Comparison of ENCODE assay signal across 17 cellular contexts in genomic region chr4:185710487-185710995, GRCh38.
DNase-seq lines count a peak whose midpoint lies in the region; ATAC-seq and TF ChIP-seq lines count a peak whose summit lies in the region.
"Had no signal": no experiment of that assay in that cellular context is flagged by ENCODE, and none has a peak within 500 bp of the region (broad histone marks: within the 10 kb centered on the region; RNA-seq: fewer than 3 reads in every experiment).

No MANE protein-coding gene starts in this region.

- DNase-seq in H9: no peak
- DNase-seq in body of pancreas: peak in 2 of 4 donors; percentile 30 to 53
- DNase-seq in left ventricle myocardium superior: peak; percentile 57
- no peak for DNase-seq in trophoblast cell
- DNase-seq in NCI-H1105 (lab: John Stamatoyannopoulos, UW): no peak
- DNase-seq in NCI-H1930 (lab: John Stamatoyannopoulos, UW): no peak
- DNase-seq in activated CD4-positive, alpha-beta T cell treated with anti-CD3 and anti-CD28 coated beads, Interleukin-2, amount 50 U/mL, for 4 hours: no peak
- no peak for DNase-seq in activated CD8-positive, alpha-beta memory T cell treated with anti-CD3 and anti-CD28 coated beads, Interleukin-2, amount 50 U/mL, for 4 hours
- DNase-seq: ACHN; activated effector memory CD4-positive, alpha-beta T cell treated with anti-CD3 and anti-CD28 coated beads, Interleukin-2, amount 50 U/mL, for 16 hours; CD4-positive, alpha-beta memory T cell; effector CD4-positive, alpha-beta T cell; NCI-H1436; NCI-H524 treated with DMSO at 0.1 percent for 48 hours; pancreas; stimulated activated CD4-positive, alpha-beta T cell treated with anti-CD3 and anti-CD28 coated beads, Interleukin-15, amount 100 ng/mL, for 24 hours had no signal

- peaks cover 5 to 48% (median 24%) of the 10 kb centered on the region in 3 experiments; a peak in 6 of 7 replicates for H3K36me3 Mint-ChIP-seq in H9 (ENCODE audit: insufficient read depth in 1 of 3, low read depth in 3 of 3)
- H3K36me3 Mint-ChIP-seq: CD4-positive, alpha-beta memory T cell had no signal

- no peaks in the 10 kb centered on the region for H3K27me3 ChIP-seq in H9 (ENCODE audit: insufficient read depth, low read length)
- no peaks in the 10 kb centered on the region for H3K27me3 ChIP-seq in body of pancreas
- no peaks in the 10 kb centered on the region for H3K27me3 ChIP-seq in trophoblast cell (ENCODE audit: insufficient read depth, low read length)
- H3K27me3 ChIP-seq: breast epithelium, pancreas had no signal

- H3K4me3 ChIP-seq in body of pancreas (no peak overlapping the region), trophoblast cell (ENCODE audit: low read depth, low read length) (no peak overlapping the region)
- H3K4me3 ChIP-seq: breast epithelium, pancreas had no signal

- no peak overlapping the region for H3K23ac ChIP-seq in H9 (ENCODE audit: insufficient read length, low read depth, low read length)
- H3K23ac ChIP-seq in trophoblast cell (ENCODE audit: low read length): no peak overlapping the region

- no peaks in the 10 kb centered on the region for H4K20me1 ChIP-seq in H9 (ENCODE audit: control insufficient read depth, insufficient read depth, insufficient read length)

- ATAC-seq in body of pancreas (no peak), left ventricle myocardium superior (peak; percentile 33)

- H2AK5ac ChIP-seq in H9 (ENCODE audit: insufficient read length, low read length) (no peak overlapping the region), trophoblast cell (ENCODE audit: low read length) (peak overlapping the region; percentile 74)

- H3K27me3 Mint-ChIP-seq in H9 (ENCODE audit: low read depth): peaks cover 2% of the 10 kb centered on the region

- H3K9me3 ChIP-seq in H9 (ENCODE audit: control insufficient read depth, low read depth, low read length) (no peaks in the 10 kb centered on the region), body of pancreas (no peaks in the 10 kb centered on the region), trophoblast cell (ENCODE audit: insufficient read depth, low read depth, low read length) (peaks cover 2% of the 10 kb centered on the region)
- H3K9me3 ChIP-seq: pancreas had no signal

- no peak for TF ChIP-seq POLR2A in body of pancreas (IDR thresholded peaks at IDR 0.05)

- H3K79me2 ChIP-seq in H9 (ENCODE audit: insufficient read depth, low read length): no peaks in the 10 kb centered on the region
- H3K79me2 ChIP-seq in trophoblast cell (ENCODE audit: control insufficient read depth, insufficient read depth, low read length, poor library complexity): no peaks in the 10 kb centered on the region

- H4K91ac ChIP-seq in H9 (ENCODE audit: insufficient read length, low read depth, low read length) (no peak overlapping the region), trophoblast cell (ENCODE audit: low read depth, low read length) (no peak overlapping the region)

- H4K12ac ChIP-seq in trophoblast cell (ENCODE audit: low read depth, low read length): no peak overlapping the region

- H3K56ac ChIP-seq in H9 (ENCODE audit: insufficient read length, low read depth, low read length): no peak overlapping the region

- intact Hi-C loops in body of pancreas (cut with DNase I): loop anchor here (10.0 kb wide), 1 partner anchor 54 kb away; no protein-coding TSS in a partner anchor
- intact Hi-C loops in left ventricle myocardium superior (cut with micrococcal nuclease): no loop called here

- peaks cover 8 to 12% of the 10 kb centered on the region in 2 experiments for H3K4me1 Mint-ChIP-seq in H9
- H3K4me1 Mint-ChIP-seq: CD4-positive, alpha-beta memory T cell had no signal

- no CpG with 5 or more reads among the region's 11 CpGs for WGBS in H9 (ENCODE audit: extremely low coverage, insufficient read length, low lambda C conversion rate)
- WGBS in body of pancreas, 2 donors: 54 to 71% methylated on average over 11 of the region's 11 CpGs
- WGBS in trophoblast cell (ENCODE audit: extremely low coverage, insufficient coverage, insufficient read length): no CpG with 5 or more reads among the region's 11 CpGs

- H2AFZ ChIP-seq in H9 (ENCODE audit: low read length) (no peak overlapping the region), trophoblast cell (ENCODE audit: insufficient read depth, low read length, poor library complexity) (no peak overlapping the region)

- peak overlapping the region; percentile 69 for H2BK5ac ChIP-seq in H9 (ENCODE audit: insufficient read length, low read length)
- H2BK5ac ChIP-seq in trophoblast cell (ENCODE audit: low read depth, low read length, poor library complexity): no peak overlapping the region

- H3K9me3 Mint-ChIP-seq in H9: peaks cover 7 to 20% of the 10 kb centered on the region in 2 experiments; a peak in 4 of 5 replicates

- no peak overlapping the region for H2BK20ac ChIP-seq in H9 (ENCODE audit: low read depth, low read length, poor library complexity, severe bottlenecking)

- H3T11ph ChIP-seq in H9 (ENCODE audit: low read length): no peak overlapping the region

- no peaks in the 10 kb centered on the region for H3K23me2 ChIP-seq in H9 (ENCODE audit: insufficient read length, low read depth, low read length, poor library complexity, severe bottlenecking)

- no peak overlapping the region for H2BK12ac ChIP-seq in H9 (ENCODE audit: insufficient read length, low read depth, low read length)
- no peak overlapping the region for H2BK12ac ChIP-seq in trophoblast cell (ENCODE audit: low read length)

- H3K79me1 ChIP-seq in H9 (ENCODE audit: insufficient read depth, low read depth, low read length, poor library complexity, severe bottlenecking): no peaks in the 10 kb centered on the region
- H3K79me1 ChIP-seq in trophoblast cell (ENCODE audit: low read length): no peaks in the 10 kb centered on the region

- no peak for TF ChIP-seq CTCF in H9 (conservative IDR thresholded peaks at IDR 0.05)
- TF ChIP-seq CTCF in body of pancreas (IDR thresholded peaks at IDR 0.05): no peak

- H3K18ac ChIP-seq in H9 (ENCODE audit: insufficient read length, low read depth, low read length): no peak overlapping the region
- no peak overlapping the region for H3K18ac ChIP-seq in trophoblast cell (ENCODE audit: low read length)

- H2BK15ac ChIP-seq in H9 (ENCODE audit: low read depth, low read length): no peak overlapping the region

- H3K36me3 ChIP-seq in body of pancreas (replicated peaks in 1 of 2; ENCODE audit: insufficient read depth in 1 of 2, low read depth in 2 of 2): no peaks in the 10 kb centered on the region
- H3K36me3 ChIP-seq in trophoblast cell (ENCODE audit: control insufficient read depth in 1 of 2, insufficient read depth in 2 of 2, low read length in 2 of 2): no peaks in the 10 kb centered on the region
- H3K36me3 ChIP-seq: breast epithelium, pancreas had no signal

- H3K27ac ChIP-seq in H9 (ENCODE audit: insufficient read length, low read depth, low read length) (no peak overlapping the region), body of pancreas (peak overlapping the region in 3 of 4 donors; percentile 23 to 80 (median 53)), trophoblast cell (ENCODE audit: low read depth, low read length) (no peak overlapping the region)

- H3K4ac ChIP-seq in H9 (ENCODE audit: low read depth, low read length): no peak overlapping the region
- no peak overlapping the region for H3K4ac ChIP-seq in trophoblast cell (ENCODE audit: low read depth, low read length)

- no peak overlapping the region for H3K4me3 Mint-ChIP-seq in H9
- H3K4me3 Mint-ChIP-seq: CD4-positive, alpha-beta memory T cell had no signal

- no peak overlapping the region for H4K5ac ChIP-seq in H9 (ENCODE audit: insufficient read length, low read depth, low read length)

- no peak overlapping the region for H3K14ac ChIP-seq in H9 (ENCODE audit: insufficient read depth, low read length)
- no peak overlapping the region for H3K14ac ChIP-seq in trophoblast cell (ENCODE audit: low read length)

- H2BK120ac ChIP-seq in H9 (ENCODE audit: low read depth, low read length, poor library complexity, severe bottlenecking) (no peak overlapping the region), trophoblast cell (ENCODE audit: insufficient read depth, low read length, poor library complexity) (no peak overlapping the region)

- H3K4me1 ChIP-seq in H9 (ENCODE audit: insufficient read depth, low read length) (no peaks in the 10 kb centered on the region), body of pancreas (peaks cover 62% of the 10 kb centered on the region), trophoblast cell (ENCODE audit: control insufficient read depth in 1 of 2, insufficient read depth in 2 of 2, low read length in 2 of 2) (no peaks in the 10 kb centered on the region)
- H3K4me1 ChIP-seq: breast epithelium had no signal

- H3K4me2 ChIP-seq in H9 (ENCODE audit: insufficient read depth, insufficient read length, low read length): no peak overlapping the region
- H3K4me2 ChIP-seq in trophoblast cell (ENCODE audit: low read length): no peak overlapping the region

- H3K9ac ChIP-seq in H9 (ENCODE audit: extremely low read depth, insufficient read length, low read length) (no peak overlapping the region), trophoblast cell (ENCODE audit: low read length) (no peak overlapping the region)

- H4K8ac ChIP-seq in H9 (replicated peaks; ENCODE audit: insufficient read length, low read depth, low read length): no peak overlapping the region
- H4K8ac ChIP-seq in trophoblast cell (ENCODE audit: low read depth, low read length): peak overlapping the region; percentile 38

- H3K27ac Mint-ChIP-seq in H9: peak overlapping the region in 1 of 3 experiments; percentile 9; a peak in 1 of 7 replicates
- H3K27ac Mint-ChIP-seq: CD4-positive, alpha-beta memory T cell had no signal

Comparison
In these comparisons a context has a peak if more than half of its experiments do, and no peak if none do; other contexts are left out.
1. H3K27ac ChIP-seq: peak in body of pancreas (3 of 4); none in H9 (single experiment) and trophoblast cell (single experiment).